Comparison of ENCODE assay signal across 11 cellular contexts in genomic region chr2:16058256-16058655, GRCh38.
DNase-seq lines count a peak whose midpoint lies in the region; ATAC-seq and TF ChIP-seq lines count a peak whose summit lies in the region.
"Had no signal": no experiment of that assay in that cellular context is flagged by ENCODE, and none has a peak within 500 bp of the region (broad histone marks: within the 10 kb centered on the region; RNA-seq: fewer than 3 reads in every experiment).

No MANE protein-coding gene starts in this region.

- H3K4me3 ChIP-seq in MM.1S (ENCODE audit: low read length) (no peak overlapping the region), mucosa of descending colon (no peak overlapping the region)

- no peak for TF ChIP-seq CTCF in MM.1S (IDR thresholded peaks at IDR 0.05; ENCODE audit: low read length)
- no peak for TF ChIP-seq CTCF in mucosa of descending colon (IDR thresholded peaks at IDR 0.05)

- no peak overlapping the region for H3K9ac ChIP-seq in MM.1S (ENCODE audit: low read length)

- H3K4me1 ChIP-seq in MM.1S (ENCODE audit: low read length): peaks cover 25% of the 10 kb centered on the region
- H3K4me1 ChIP-seq in mucosa of descending colon (ENCODE audit: low read depth): no peaks in the 10 kb centered on the region

- H3K27me3 ChIP-seq in MM.1S (replicated peaks; ENCODE audit: insufficient read depth, low read length): no peaks in the 10 kb centered on the region

- H2AFZ ChIP-seq in MM.1S (ENCODE audit: low read length): no peak overlapping the region

- H3K9me3 ChIP-seq in MM.1S (replicated peaks; ENCODE audit: insufficient read depth, low read length) (no peaks in the 10 kb centered on the region), mucosa of descending colon (peaks cover 7% of the 10 kb centered on the region)

- H3K4me2 ChIP-seq in MM.1S (ENCODE audit: low read depth, low read length): no peak overlapping the region

- peaks cover 18% of the 10 kb centered on the region for H3F3A ChIP-seq in MM.1S (ENCODE audit: insufficient read depth, low read length)

- no peaks in the 10 kb centered on the region for H3K79me2 ChIP-seq in MM.1S (ENCODE audit: low read length)

- H3K9me2 ChIP-seq in MM.1S (replicated peaks; ENCODE audit: insufficient read depth, low read length): no peaks in the 10 kb centered on the region

- peak; percentile 72 for DNase-seq in NCI-H748 (lab: John Stamatoyannopoulos, UW; ENCODE audit: unreplicated experiment)
- no peak for DNase-seq in NCI-H748 treated with DMSO at 0.1 percent for 48 hours (lab: John Stamatoyannopoulos, UW)
- peak; percentile 68 for DNase-seq in MM.1S
- peak; percentile 74 to 89 for DNase-seq in NCI-H524 (lab: John Stamatoyannopoulos, UW)
- DNase-seq in mucosa of descending colon: no peak
- DNase-seq in HuH-7.5 (ENCODE audit: low spot score): no peak
- no peak for DNase-seq in AG08396 (ENCODE audit: low spot score)
- DNase-seq: HFFc6, NCI-H2081 treated with DMSO at 0.1 percent for 48 hours, NCI-H345 had no signal

- peak; percentile 40 for ATAC-seq in mucosa of descending colon
- no peak for ATAC-seq in GM18502 (IDR thresholded peaks at IDR 0.05; ENCODE audit: poor library complexity, unreplicated experiment)

- H4K20me1 ChIP-seq in MM.1S (ENCODE audit: insufficient read depth, low read length): no peaks in the 10 kb centered on the region

- intact Hi-C loops in mucosa of descending colon (cut with DNase I, micrococcal nuclease): no loop called here

- H3K27ac ChIP-seq in MM.1S (ENCODE audit: low read length): peak overlapping the region; percentile 23; the same call in 1 of the 2 replicates

- H3K36me3 ChIP-seq in MM.1S (replicated peaks; ENCODE audit: insufficient read depth, low read length) (no peaks in the 10 kb centered on the region), mucosa of descending colon (ENCODE audit: low read depth) (no peaks in the 10 kb centered on the region)

Comparison
In these comparisons a context has a peak if more than half of its experiments do, and no peak if none do; other contexts are left out.
1. DNase-seq: peak in NCI-H748 (single experiment), MM.1S (single experiment) and NCI-H524 (2 of 2); none in NCI-H748 treated with DMSO at 0.1 percent for 48 hours (single experiment), mucosa of descending colon (0 of 3), HuH-7.5 (single experiment) and AG08396 (single experiment).